Comparison of ENCODE assay signal across 1 cellular context in genomic region chr4:87865960-87866598, GRCh38.
TF ChIP-seq lines count a peak whose summit lies in the region.

No MANE protein-coding gene starts in this region.

TF ChIP-seq in HepG2, 621 proteins besides CTCF, POLR2A, EP300 and RAD21 (continued from another document and continues in another):
- TF ChIP-seq ZNF318 (CRISPR knock-in tag; IDR thresholded peaks at IDR 0.05): no peak
- no peak for TF ChIP-seq BCL3 (CRISPR knock-in tag; IDR thresholded peaks at IDR 0.05)
- no peak for TF ChIP-seq HMGA1 (CRISPR knock-in tag; conservative IDR thresholded peaks at IDR 0.05)
- TF ChIP-seq FOSL1 (CRISPR knock-in tag; IDR thresholded peaks at IDR 0.05; ENCODE audit: borderline replicate concordance): no peak
- TF ChIP-seq ZNF652 (CRISPR knock-in tag; IDR thresholded peaks at IDR 0.05; ENCODE audit: borderline replicate concordance, low read depth): peak; percentile 68; the same call in 1 of the 2 replicates
- peak; percentile 98 for TF ChIP-seq ISL2 (CRISPR knock-in tag; IDR thresholded peaks at IDR 0.05)
- no peak for TF ChIP-seq ZMAT5 (CRISPR knock-in tag; IDR thresholded peaks at IDR 0.05; ENCODE audit: borderline replicate concordance, low read depth)
- TF ChIP-seq IKZF5 (CRISPR knock-in tag; IDR thresholded peaks at IDR 0.05): peak; percentile 94
- TF ChIP-seq NCOA5 (CRISPR knock-in tag; IDR thresholded peaks at IDR 0.05): no peak
- no peak for TF ChIP-seq MXD3 (CRISPR knock-in tag; IDR thresholded peaks at IDR 0.05)
- TF ChIP-seq ZFP1 (CRISPR knock-in tag; IDR thresholded peaks at IDR 0.05): peak; percentile 82
- TF ChIP-seq IRF9 (CRISPR knock-in tag; IDR thresholded peaks at IDR 0.05; ENCODE audit: borderline replicate concordance): no peak
- no peak for TF ChIP-seq ZNF800 (CRISPR knock-in tag; IDR thresholded peaks at IDR 0.05)
- TF ChIP-seq SMYD3 (CRISPR knock-in tag; IDR thresholded peaks at IDR 0.05): no peak; the same call in 1 of the 2 replicates
- TF ChIP-seq TGIF2 (CRISPR knock-in tag; IDR thresholded peaks at IDR 0.05): peak; percentile 60; the same call in 1 of the 2 replicates
- TF ChIP-seq HNRNPH1 (optimal IDR thresholded peaks at IDR 0.05; ENCODE audit: low read depth, low read length): no peak
- TF ChIP-seq ZNF496 (CRISPR knock-in tag; IDR thresholded peaks at IDR 0.05; ENCODE audit: insufficient replicate concordance): no peak
- no peak for TF ChIP-seq ZNF674 (CRISPR knock-in tag; IDR thresholded peaks at IDR 0.05; ENCODE audit: low read depth)
- TF ChIP-seq HOMEZ (CRISPR knock-in tag; IDR thresholded peaks at IDR 0.05; ENCODE audit: low read depth): peak; percentile 87; the same call in 1 of the 2 replicates
- TF ChIP-seq CEBPZ (IDR thresholded peaks at IDR 0.05; ENCODE audit: low read length): no peak
- peak; percentile 92 for TF ChIP-seq MED8 (CRISPR knock-in tag; IDR thresholded peaks at IDR 0.05; ENCODE audit: insufficient replicate concordance)
